31 cellular contexts compared by ENCODE assay signal in the genomic region with DNA sequence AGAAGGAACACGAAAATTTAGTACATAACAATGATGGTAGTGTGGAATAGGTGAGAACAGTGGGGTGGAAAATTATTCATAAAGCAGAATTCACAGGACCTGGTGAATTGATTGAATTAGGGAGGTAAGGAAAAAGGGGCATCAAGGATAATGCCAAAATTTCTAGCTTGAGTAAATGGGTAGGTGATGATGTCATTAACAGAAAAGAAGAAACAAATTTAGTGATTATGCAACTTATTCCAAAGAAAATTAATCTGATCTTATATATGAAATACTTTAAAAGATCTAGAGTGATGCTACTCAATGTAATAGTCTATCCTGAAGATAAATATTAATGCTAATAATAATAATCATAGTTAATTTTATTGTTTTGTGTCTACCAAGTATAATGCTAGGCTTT.
DNase-seq lines count a peak whose midpoint lies in the region; ATAC-seq, FAIRE-seq and TF ChIP-seq lines count a peak whose summit lies in the region.
"Had no signal": no experiment of that assay in that cellular context is flagged by ENCODE, and none has a peak within 500 bp of the region (broad histone marks: within the 10 kb centered on the region; RNA-seq: fewer than 3 reads in every experiment).

No MANE protein-coding gene starts in this region.

- H4K20me1 ChIP-seq in HepG2 (ENCODE audit: insufficient read depth, low read length): no peaks in the 10 kb centered on the region
- H4K20me1 ChIP-seq: BLaER1; BLaER1 treated with 17β-estradiol and CSF1 and Interleukin-3, amounts not matched to agents 10 nM and 100 nM had no signal

- no peak for DNase-seq in HepG2 (ENCODE audit: low spot score)
- DNase-seq in right lobe of liver: no peak
- no peak for DNase-seq in RCC 7860 (ENCODE audit: low spot score)
- DNase-seq: 8988T; ACHN; AML-193; BE2C; C1 segment of cervical spinal cord; Caco-2; Calu3; CD4-positive, alpha-beta memory T cell; CD4-positive, alpha-beta T cell; CD4-positive, CD25-positive, alpha-beta regulatory T cell; CD8-positive, alpha-beta memory T cell; CD8-positive, alpha-beta T cell; COR-L47; DMS 273 treated with DMSO at 0.1 percent for 48 hours; DMS153; DMS53; DMS79; DMS79 treated with DMSO at 0.1 percent for 48 hours; DND-41; EL had no signal

- POLR2A ChIA-PET in HepG2 (lab: Yijun Ruan, JAX) (no interaction called here), HEK293 (lab: Yijun Ruan, JAX) (no interaction called here)

- no peak for TF ChIP-seq CTCF in HepG2 (CRISPR knock-in tag; IDR thresholded peaks at IDR 0.05)
- TF ChIP-seq CTCF in right lobe of liver (IDR thresholded peaks at IDR 0.05): no peak
- TF ChIP-seq CTCF in HEK293 (tag by site-specific recombination; IDR thresholded peaks at IDR 0.05): no peak

- peaks cover 6% of the 10 kb centered on the region; the same call in 1 of the 2 replicates for H3K9me3 ChIP-seq in HepG2 (ENCODE audit: low read length)
- no peaks in the 10 kb centered on the region for H3K9me3 ChIP-seq in right lobe of liver
- H3K9me3 ChIP-seq in HEK293 (ENCODE audit: control insufficient read depth, insufficient read depth, low read depth, low read length): no peaks in the 10 kb centered on the region
- H3K9me3 ChIP-seq: A549; BE2C; BLaER1; BLaER1 treated with 17β-estradiol and CSF1 and Interleukin-3, amounts not matched to agents 10 nM and 100 nM; Caco-2 had no signal

- no peak for ATAC-seq in HepG2
- ATAC-seq in right lobe of liver: no peak
- ATAC-seq: A549; CD8-positive, alpha-beta T cell had no signal

- TF ChIP-seq EP300 in HepG2 (IDR thresholded peaks at IDR 0.05; ENCODE audit: low read depth in 2 of 2, low read length in 2 of 2): no peak
- no peak for TF ChIP-seq EP300 in HepG2 (CRISPR knock-in tag; IDR thresholded peaks at IDR 0.05; ENCODE audit: borderline replicate concordance)

- H3K27me3 ChIP-seq in HepG2 (ENCODE audit: control insufficient read depth in 1 of 2, insufficient read depth in 2 of 2, low read length in 2 of 2) (no peaks in the 10 kb centered on the region), right lobe of liver (no peaks in the 10 kb centered on the region)
- H3K27me3 ChIP-seq: BE2C; BLaER1; BLaER1 treated with 17β-estradiol and CSF1 and Interleukin-3, amounts not matched to agents 10 nM and 100 nM had no signal

- WGBS in HepG2 (ENCODE audit: low lambda C conversion rate): 0% methylated on average over 1 of the region's 1 CpG
- WGBS in right lobe of liver (ENCODE audit: insufficient coverage, low coverage, low lambda C conversion rate, missing lambda C conversion rate): 53% methylated on average over 1 of the region's 1 CpG

- H3K79me2 ChIP-seq in HepG2 (ENCODE audit: insufficient read depth, low read length): no peaks in the 10 kb centered on the region

- FAIRE-seq in HepG2 (lab: Jason Lieb, UNC) (no peak), RCC 7860 (lab: Jason Lieb, UNC) (no peak)
- FAIRE-seq: A204.1, A549, D721Med had no signal

- H3K4me3 ChIP-seq in HepG2 (replicated peaks in 1 of 3; ENCODE audit: insufficient read depth in 1 of 3, low read depth in 2 of 3, low read length in 3 of 3) (no peak overlapping the region), right lobe of liver (no peak overlapping the region), HEK293 (ENCODE audit: low read depth, low read length) (no peak overlapping the region)
- H3K4me3 ChIP-seq: A549; BLaER1; BLaER1 treated with 17β-estradiol and CSF1 and Interleukin-3, amounts not matched to agents 10 nM and 100 nM had no signal

- no peak overlapping the region for H2AFZ ChIP-seq in HepG2 (ENCODE audit: low read length)

- intact Hi-C loops in HepG2 (cut with micrococcal nuclease; ENCODE audit: unreplicated experiment): no loop called here
- intact Hi-C loops in right lobe of liver (cut with DNase I): no loop called here

- BruUV-seq in HepG2 (replicated peaks; lab: Mats Ljungman, UMichigan): no TSS peak

- H3K4me1 ChIP-seq in HepG2 (ENCODE audit: insufficient read depth, low read length) (no peaks in the 10 kb centered on the region), right lobe of liver (no peaks in the 10 kb centered on the region), HEK293 (ENCODE audit: control insufficient read depth, insufficient read depth, low read length) (no peaks in the 10 kb centered on the region)
- H3K4me1 ChIP-seq: A549, BE2C, Caco-2 had no signal

- no peak for TF ChIP-seq POLR2A in HepG2 (IDR thresholded peaks at IDR 0.05; ENCODE audit: insufficient read depth in 1 of 2, low read depth in 2 of 2, low read length in 2 of 2)
- TF ChIP-seq POLR2A in right lobe of liver (IDR thresholded peaks at IDR 0.05): no peak

- no peak for TF ChIP-seq RAD21 in HepG2 (CRISPR knock-in tag; IDR thresholded peaks at IDR 0.05)

- no peak overlapping the region for H3K9ac ChIP-seq in HepG2 (ENCODE audit: insufficient read depth, low read depth, low read length)
- H3K9ac ChIP-seq: BLaER1; BLaER1 treated with 17β-estradiol and CSF1 and Interleukin-3, amounts not matched to agents 10 nM and 100 nM had no signal

- H3K27ac ChIP-seq in HepG2 (ENCODE audit: extremely low read length, insufficient read depth, low read length) (no peak overlapping the region), right lobe of liver (no peak overlapping the region), HEK293 (ENCODE audit: extremely low read depth, low read depth, low read length) (no peak overlapping the region)
- H3K27ac ChIP-seq: 22Rv1; A549; BLaER1; BLaER1 treated with 17β-estradiol and CSF1 and Interleukin-3, amounts not matched to agents 10 nM and 100 nM; C4-2B had no signal

- no peaks in the 10 kb centered on the region for H3K36me3 ChIP-seq in HepG2 (replicated peaks in 1 of 2; ENCODE audit: control insufficient read depth in 1 of 2, insufficient read depth in 2 of 2, low read length in 2 of 2)
- no peaks in the 10 kb centered on the region for H3K36me3 ChIP-seq in right lobe of liver
- no peaks in the 10 kb centered on the region for H3K36me3 ChIP-seq in HEK293 (ENCODE audit: control insufficient read depth in 2 of 2, insufficient read depth in 1 of 2, low read length in 2 of 2)
- H3K36me3 ChIP-seq: BE2C; BLaER1; BLaER1 treated with 17β-estradiol and CSF1 and Interleukin-3, amounts not matched to agents 10 nM and 100 nM had no signal

- CTCF ChIA-PET in HepG2 (lab: Yijun Ruan, JAX; ENCODE audit: low intra/inter-chr PET ratio, low total read pairs) (no interaction called here), HEK293 (lab: Yijun Ruan, JAX) (interaction anchor here (0.6 to 1.1 kb wide), 3 partner anchors 11 to 283 kb away, joined by 3 read pairs; no protein-coding TSS in a partner anchor)

- in situ Hi-C loops in HepG2 (cut with HindIII; ENCODE audit: extremely low pct_ligation_motif_present, low pct_unique_long_range_greater_than_20kb): no loop called here

- no peak overlapping the region for H3K4me2 ChIP-seq in HepG2 (ENCODE audit: low read depth, low read length)
- H3K4me2 ChIP-seq: A549 had no signal

TF ChIP-seq in HepG2, 621 proteins besides CTCF, POLR2A, EP300 and RAD21:
- TF ChIP-seq ATF7 (IDR thresholded peaks at IDR 0.05) (peak; percentile 92), ATF7 (CRISPR knock-in tag; IDR thresholded peaks at IDR 0.05) (no peak), ZKSCAN8 (CRISPR knock-in tag; IDR thresholded peaks at IDR 0.05; ENCODE audit: borderline replicate concordance) (no peak), SRF (IDR thresholded peaks at IDR 0.05; ENCODE audit: low read depth, low read length) (no peak), GTF3A (CRISPR knock-in tag; conservative IDR thresholded peaks at IDR 0.05) (no peak), CREB1 (IDR thresholded peaks at IDR 0.05) (0 out of 2 replicates have a peak, but pooled peaks have one; percentile 8), CREB1 (CRISPR knock-in tag; IDR thresholded peaks at IDR 0.05) (no peak)

TF ChIP-seq in HEK293, 187 proteins besides CTCF, POLR2A, EP300 and RAD21 (continues in another document):
- TF ChIP-seq, protein P1, sequence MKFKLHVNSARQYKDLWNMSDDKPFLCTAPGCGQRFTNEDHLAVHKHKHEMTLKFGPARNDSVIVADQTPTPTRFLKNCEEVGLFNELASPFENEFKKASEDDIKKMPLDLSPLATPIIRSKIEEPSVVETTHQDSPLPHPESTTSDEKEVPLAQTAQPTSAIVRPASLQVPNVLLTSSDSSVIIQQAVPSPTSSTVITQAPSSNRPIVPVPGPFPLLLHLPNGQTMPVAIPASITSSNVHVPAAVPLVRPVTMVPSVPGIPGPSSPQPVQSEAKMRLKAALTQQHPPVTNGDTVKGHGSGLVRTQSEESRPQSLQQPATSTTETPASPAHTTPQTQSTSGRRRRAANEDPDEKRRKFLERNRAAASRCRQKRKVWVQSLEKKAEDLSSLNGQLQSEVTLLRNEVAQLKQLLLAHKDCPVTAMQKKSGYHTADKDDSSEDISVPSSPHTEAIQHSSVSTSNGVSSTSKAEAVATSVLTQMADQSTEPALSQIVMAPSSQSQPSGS (tag by site-specific recombination; IDR thresholded peaks at IDR 0.05; ENCODE audit: low read depth): peak; percentile 51; the same call in 1 of the 2 replicates
- no peak for TF ChIP-seq ZNF146 (tag by site-specific recombination; IDR thresholded peaks at IDR 0.05)
